8 cellular contexts compared by ENCODE assay signal in the genomic region with DNA sequence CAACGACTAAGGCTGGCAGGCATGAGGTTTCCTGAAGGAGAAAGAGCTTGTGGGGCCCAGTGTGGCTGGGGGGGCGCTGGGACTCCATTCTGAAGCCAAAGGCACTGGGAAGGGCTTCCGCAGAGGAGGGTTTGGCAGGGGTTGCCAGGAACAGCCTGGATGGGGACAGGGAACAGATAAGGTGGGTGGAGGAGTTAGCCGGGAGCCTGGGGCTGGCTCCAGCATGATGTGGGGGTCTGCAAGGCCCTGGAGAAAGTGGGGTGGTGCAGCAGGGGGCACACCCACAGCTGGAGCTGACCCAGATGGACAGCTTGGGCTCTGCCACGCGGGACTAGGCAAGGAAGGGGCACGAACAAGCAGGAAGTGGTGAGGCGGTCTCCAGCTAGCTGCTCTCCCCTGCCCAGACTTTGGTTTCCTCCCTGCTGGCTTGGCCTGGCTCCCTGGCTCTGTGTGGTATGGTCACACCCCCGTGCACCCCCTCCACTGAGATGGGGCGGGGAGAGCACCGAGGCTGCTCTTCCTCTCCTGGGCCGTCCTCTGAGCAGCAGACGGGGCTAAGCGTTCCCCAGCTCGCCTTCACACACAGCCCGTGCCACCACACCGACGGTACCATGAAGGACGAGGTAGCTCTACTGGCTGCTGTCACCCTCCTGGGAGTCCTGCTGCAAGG. TPM values are rescaled to one million over a fixed set of nuclear protein-coding genes. Genes with fewer than 3 reads are reported as not detected.
DNase-seq lines count a peak whose midpoint lies in the region; ATAC-seq and TF ChIP-seq lines count a peak whose summit lies in the region.

A gene with protein sequence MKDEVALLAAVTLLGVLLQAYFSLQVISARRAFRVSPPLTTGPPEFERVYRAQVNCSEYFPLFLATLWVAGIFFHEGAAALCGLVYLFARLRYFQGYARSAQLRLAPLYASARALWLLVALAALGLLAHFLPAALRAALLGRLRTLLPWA (plus strand): TSS at position 517 of the 670 bp plus-strand sequence. CDS start 95 bp downstream, at position 612.

- H3K4me1 ChIP-seq in BLaER1, result peaks cover 66% of the 10 kb centered on the region
- H3K4me1 ChIP-seq in neutrophil (ENCODE audit: control insufficient read depth in 1 of 2, insufficient read depth in 1 of 2, low read depth in 1 of 2, low read length in 1 of 2), result peaks cover 42 to 51% of the 10 kb centered on the region in 2 experiments

- H3K36me3 ChIP-seq in BLaER1, result peaks cover 16% of the 10 kb centered on the region
- H3K36me3 ChIP-seq in neutrophil, result peaks cover 16% of the 10 kb centered on the region

- TF ChIP-seq RAD21 in Ishikawa (IDR thresholded peaks at IDR 0.05; ENCODE audit: low read depth), result no peak

- H3K27ac ChIP-seq in BLaER1 (peak within 1 kb of the TSS; percentile 74), neutrophil (peak within 1 kb of the TSS; percentile 39)

- peak within 1 kb of the TSS; percentile 63 to 65 for H3K4me3 Mint-ChIP-seq in activated T-cell treated with anti-CD3 and anti-CD28 coated beads, Interleukin-2, amount 50 U/mL, for 72 hours

- DNase-seq in activated T-cell treated with anti-CD3 and anti-CD28 coated beads, Interleukin-2, amount 50 U/mL, for 72 hours, result peak in 1 of 2 donors; percentile 49
- DNase-seq in fibroblast of pulmonary artery (ENCODE audit: low read depth), result peak; percentile 80
- DNase-seq in inferior parietal cortex (ENCODE audit: extremely low spot score), result no peak
- no peak for DNase-seq in foreskin melanocyte
- DNase-seq in ecto neural progenitor cell (ENCODE audit: low spot score), result no peak

- TF ChIP-seq EP300 in Ishikawa (IDR thresholded peaks at IDR 0.05; ENCODE audit: borderline replicate concordance), result no peak

- 0 out of 2 replicates have a peak, but pooled peaks cover 7% of the 10 kb centered on the region for H3K9me3 ChIP-seq in BLaER1
- H3K9me3 ChIP-seq in neutrophil, result no peaks in the 10 kb centered on the region

- peak within 1 kb of the TSS; percentile 69 for H3K4me3 ChIP-seq in BLaER1
- peak within 1 kb of the TSS; percentile 43 for H3K4me3 ChIP-seq in fibroblast of pulmonary artery (replicated peaks; ENCODE audit: low read depth, low read length)
- no peak within 1 kb of the TSS for H3K4me3 ChIP-seq in neutrophil (ENCODE audit: low read depth in 1 of 2, low read length in 1 of 2)

- H3K9ac ChIP-seq in BLaER1, result peak within 1 kb of the TSS; percentile 79

- H4K20me1 ChIP-seq in BLaER1, result peaks cover 35% of the 10 kb centered on the region

- H3K27ac Mint-ChIP-seq in activated T-cell treated with anti-CD3 and anti-CD28 coated beads, Interleukin-2, amount 50 U/mL, for 72 hours, result no peak within 1 kb of the TSS

- peaks cover 0 to 7% of the 10 kb centered on the region in 2 donors for H3K36me3 Mint-ChIP-seq in activated T-cell treated with anti-CD3 and anti-CD28 coated beads, Interleukin-2, amount 50 U/mL, for 72 hours (ENCODE audit: insufficient read depth in 2 of 2)

- peaks cover 25% of the 10 kb centered on the region for H3K4me1 Mint-ChIP-seq in activated T-cell treated with anti-CD3 and anti-CD28 coated beads, Interleukin-2, amount 50 U/mL, for 72 hours (ENCODE audit: low read depth)

- TF ChIP-seq CTCF in fibroblast of pulmonary artery (IDR thresholded peaks at IDR 0.05; ENCODE audit: low read length, missing control alignments) (no peak), neutrophil (IDR thresholded peaks at IDR 0.05) (no peak)

- H3K4me2 ChIP-seq in BLaER1, result peak within 1 kb of the TSS; percentile 99

- peaks cover 0 to 1% of the 10 kb centered on the region in 2 donors for H3K9me3 Mint-ChIP-seq in activated T-cell treated with anti-CD3 and anti-CD28 coated beads, Interleukin-2, amount 50 U/mL, for 72 hours

- ATAC-seq in activated T-cell treated with anti-CD3 and anti-CD28 coated beads, Interleukin-2, amount 50 U/mL, for 72 hours (replicated peaks in 1 of 2), result peak; percentile 13 to 14

- H3K27me3 ChIP-seq in BLaER1, result no peaks in the 10 kb centered on the region
- H3K27me3 ChIP-seq in neutrophil, result no peaks in the 10 kb centered on the region

- H3K27me3 Mint-ChIP-seq in activated T-cell treated with anti-CD3 and anti-CD28 coated beads, Interleukin-2, amount 50 U/mL, for 72 hours (ENCODE audit: low read depth), result no peaks in the 10 kb centered on the region

TF ChIP-seq in Ishikawa, 13 proteins besides CTCF, POLR2A, EP300 and RAD21:
- TF ChIP-seq YY1 (IDR thresholded peaks at IDR 0.05; ENCODE audit: low read depth) (no peak), CEBPB (IDR thresholded peaks at IDR 0.05) (no peak), CREB1 (IDR thresholded peaks at IDR 0.05; ENCODE audit: low read depth) (no peak), NFIC (IDR thresholded peaks at IDR 0.05) (no peak), ZBTB7A (IDR thresholded peaks at IDR 0.05; ENCODE audit: low read depth) (0 out of 2 replicates have a peak, but pooled peaks have one; percentile 33), TCF12 (IDR thresholded peaks at IDR 0.05; ENCODE audit: low read depth) (no peak), TEAD4 (IDR thresholded peaks at IDR 0.05) (no peak)
- TF ChIP-seq, protein P1, sequence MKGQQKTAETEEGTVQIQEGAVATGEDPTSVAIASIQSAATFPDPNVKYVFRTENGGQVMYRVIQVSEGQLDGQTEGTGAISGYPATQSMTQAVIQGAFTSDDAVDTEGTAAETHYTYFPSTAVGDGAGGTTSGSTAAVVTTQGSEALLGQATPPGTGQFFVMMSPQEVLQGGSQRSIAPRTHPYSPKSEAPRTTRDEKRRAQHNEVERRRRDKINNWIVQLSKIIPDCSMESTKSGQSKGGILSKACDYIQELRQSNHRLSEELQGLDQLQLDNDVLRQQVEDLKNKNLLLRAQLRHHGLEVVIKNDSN (IDR thresholded peaks at IDR 0.05), result no peak
- TF ChIP-seq, protein P2, sequence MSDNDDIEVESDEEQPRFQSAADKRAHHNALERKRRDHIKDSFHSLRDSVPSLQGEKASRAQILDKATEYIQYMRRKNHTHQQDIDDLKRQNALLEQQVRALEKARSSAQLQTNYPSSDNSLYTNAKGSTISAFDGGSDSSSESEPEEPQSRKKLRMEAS (IDR thresholded peaks at IDR 0.05), result no peak

RNA-seq across cellular contexts. Expression of the gene that starts here (rescaled TPM):
- total RNA-seq in activated T-cell treated with anti-CD3 and anti-CD28 coated beads, Interleukin-2, amount 50 U/mL, for 72 hours, result 1 to 10 TPM; 1.5 TPM

Comparison
In these comparisons a context has a peak if more than half of its experiments do, and no peak if none do; other contexts are left out.
1. H3K4me3 ChIP-seq: peak in BLaER1 (single experiment) and fibroblast of pulmonary artery (single experiment); none in neutrophil (0 of 2).